ENCODE assay signal across 26 cellular contexts in genomic region chr16:85037721-85038120, GRCh38.
"Had no signal": no experiment of that assay in that cellular context is flagged by ENCODE, and none has a peak within 500 bp of the region (broad histone marks: within the 10 kb centered on the region; RNA-seq: fewer than 3 reads in every experiment).

No MANE protein-coding gene starts in this region.

- H3K27me3 Mint-ChIP-seq: activated CD4-positive, alpha-beta memory T cell treated with anti-CD3 and anti-CD28 coated beads for 36 hours; activated naive CD4-positive, alpha-beta T cell treated with anti-CD3 and anti-CD28 coated beads, Interleukin-2, amount 50 U/mL, for 24 hours; activated naive CD8-positive, alpha-beta T cell treated with anti-CD3 and anti-CD28 coated beads, Interleukin-2, amount 50 U/mL, for 24 hours; central memory CD8-positive, alpha-beta T cell; naive thymus-derived CD8-positive, alpha-beta T cell; stimulated activated naive B cell treated with anti-CD40 and anti-IgM and Interleukin-4, amounts not matched to agents 10 μg/mL and 1 μg/mL and 100 μg/mL, for 72 hours had no signal

- H3K4me3 Mint-ChIP-seq: activated CD4-positive, alpha-beta memory T cell treated with anti-CD3 and anti-CD28 coated beads for 36 hours; activated naive CD4-positive, alpha-beta T cell treated with anti-CD3 and anti-CD28 coated beads, Interleukin-2, amount 50 U/mL, for 24 hours; activated naive CD8-positive, alpha-beta T cell treated with anti-CD3 and anti-CD28 coated beads, Interleukin-2, amount 50 U/mL, for 24 hours; activated T-helper 1 cell treated with anti-CD3 and anti-CD28 coated beads, Interleukin-12 subunit alpha, Interleukin-12 subunit beta, Interleukin-2, Interleukin-4 antibody, amounts not matched to agents 30 ng/mL and 10 ng/mL and 1 ng/mL, durations not matched to agents 14 hours and 24 hours and 36 hours; central memory CD8-positive, alpha-beta T cell; memory B cell; naive thymus-derived CD8-positive, alpha-beta T cell; neural crest cell; stimulated activated naive B cell treated with anti-CD40 and anti-IgM and Interleukin-4, amounts not matched to agents 10 μg/mL and 1 μg/mL and 100 μg/mL, for 72 hours; T-helper 1 cell treated with Interleukin-12 subunit alpha and Interleukin-12 subunit beta and Interleukin-4 antibody, amounts not matched to agents 30 μg/mL and 1 μg/mL, for 36 hours had no signal

- ATAC-seq: activated CD4-positive, CD25-positive, alpha-beta regulatory T cell treated with anti-CD3 and anti-CD28 coated beads, Interleukin-2, amount 50 U/mL, for 24 hours; left colon; naive thymus-derived CD8-positive, alpha-beta T cell; right lobe of liver; stimulated activated naive B cell treated with anti-CD40 and anti-IgM and Interleukin-4, amounts not matched to agents 10 μg/mL and 1 μg/mL and 100 μg/mL, for 72 hours had no signal

- H3K27ac Mint-ChIP-seq: activated CD4-positive, alpha-beta memory T cell treated with anti-CD3 and anti-CD28 coated beads for 36 hours; activated naive CD4-positive, alpha-beta T cell treated with anti-CD3 and anti-CD28 coated beads, Interleukin-2, amount 50 U/mL, for 24 hours; activated T-helper 1 cell treated with anti-CD3 and anti-CD28 coated beads, Interleukin-12 subunit alpha, Interleukin-12 subunit beta, Interleukin-2, Interleukin-4 antibody, amounts not matched to agents 30 ng/mL and 10 ng/mL and 1 ng/mL, durations not matched to agents 14 hours and 24 hours and 36 hours; memory B cell; stimulated activated naive B cell treated with anti-CD40 and anti-IgM and Interleukin-4, amounts not matched to agents 10 μg/mL and 1 μg/mL and 100 μg/mL, for 72 hours; T-helper 1 cell treated with Interleukin-12 subunit alpha and Interleukin-12 subunit beta and Interleukin-4 antibody, amounts not matched to agents 30 μg/mL and 1 μg/mL, for 36 hours had no signal

- H3K9me3 ChIP-seq: gastrocnemius medialis, right lobe of liver, transverse colon had no signal

- DNase-seq: activated CD8-positive, alpha-beta memory T cell treated with anti-CD3 and anti-CD28 coated beads, Interleukin-2, amount 50 U/mL, for 4 hours; activated gamma-delta T cell; activated T-cell treated with anti-CD3 and anti-CD28 coated beads, Interleukin-2, amount 50 U/mL, for 1 hour; effector CD4-positive, alpha-beta T cell; hippocampal formation; kidney; left colon; midbrain; naive thymus-derived CD8-positive, alpha-beta T cell; small intestine; stimulated activated CD4-positive, alpha-beta T cell treated with anti-CD3 and anti-CD28 coated beads, Interleukin-1b, Interleukin-23, amount 100 ng/mL, for 48 hours; stimulated activated naive B cell treated with anti-CD40 and anti-IgM and Interleukin-4, amounts not matched to agents 10 μg/mL and 1 μg/mL and 100 μg/mL, for 72 hours; SW 1271; transverse colon; WERI-Rb-1 had no signal

- H3K36me3 Mint-ChIP-seq: memory B cell had no signal

- H3K27ac ChIP-seq: right lobe of liver, WERI-Rb-1 had no signal

- H3K4me3 ChIP-seq: gastrocnemius medialis, right lobe of liver, transverse colon had no signal

- H3K9me3 Mint-ChIP-seq: activated CD4-positive, alpha-beta memory T cell treated with anti-CD3 and anti-CD28 coated beads for 36 hours; activated naive CD4-positive, alpha-beta T cell treated with anti-CD3 and anti-CD28 coated beads, Interleukin-2, amount 50 U/mL, for 24 hours; activated naive CD8-positive, alpha-beta T cell treated with anti-CD3 and anti-CD28 coated beads, Interleukin-2, amount 50 U/mL, for 24 hours; activated T-helper 1 cell treated with anti-CD3 and anti-CD28 coated beads, Interleukin-12 subunit alpha, Interleukin-12 subunit beta, Interleukin-2, Interleukin-4 antibody, amounts not matched to agents 30 ng/mL and 10 ng/mL and 1 ng/mL, durations not matched to agents 14 hours and 24 hours and 36 hours; central memory CD8-positive, alpha-beta T cell; memory B cell; naive thymus-derived CD8-positive, alpha-beta T cell; neural crest cell; stimulated activated naive B cell treated with anti-CD40 and anti-IgM and Interleukin-4, amounts not matched to agents 10 μg/mL and 1 μg/mL and 100 μg/mL, for 72 hours; T-helper 1 cell treated with Interleukin-12 subunit alpha and Interleukin-12 subunit beta and Interleukin-4 antibody, amounts not matched to agents 30 μg/mL and 1 μg/mL, for 36 hours had no signal

- H3K27me3 ChIP-seq: gastrocnemius medialis, right lobe of liver, transverse colon had no signal

- H3K4me1 Mint-ChIP-seq: memory B cell had no signal

- H3K36me3 ChIP-seq: gastrocnemius medialis, right lobe of liver, WERI-Rb-1 had no signal
